3 cellular contexts compared by ENCODE assay signal in genomic region chr19:43429395-43429794, GRCh38.
TF ChIP-seq lines count a peak whose summit lies in the region.

No MANE protein-coding gene starts in this region.

TF ChIP-seq in HEK293, 187 proteins besides CTCF, POLR2A, EP300 and RAD21:
- no peak for TF ChIP-seq ZNF692 (tag by site-specific recombination; IDR thresholded peaks at IDR 0.05)
- TF ChIP-seq ZNF37A (tag by site-specific recombination; IDR thresholded peaks at IDR 0.05) = no peak
- peak; percentile 94 for TF ChIP-seq ZNF121 (tag by site-specific recombination; IDR thresholded peaks at IDR 0.05)
- TF ChIP-seq KLF17 (tag by site-specific recombination; IDR thresholded peaks at IDR 0.05) = no peak

TF ChIP-seq in H1, 55 proteins besides CTCF, POLR2A, EP300 and RAD21:
- TF ChIP-seq POU5F1 (IDR thresholded peaks at IDR 0.05; ENCODE audit: low read depth, low read length) (no peak), SIRT6 (IDR thresholded peaks at IDR 0.05; ENCODE audit: low read length) (no peak), RFX5 (IDR thresholded peaks at IDR 0.05; ENCODE audit: borderline replicate concordance, low read depth, low read length) (no peak), USF2 (IDR thresholded peaks at IDR 0.05; ENCODE audit: low read length) (no peak), ATF3 (IDR thresholded peaks at IDR 0.05; ENCODE audit: insufficient read depth, low read depth, low read length) (no peak), E2F6 (IDR thresholded peaks at IDR 0.05) (no peak), HDAC2 (IDR thresholded peaks at IDR 0.05; ENCODE audit: borderline replicate concordance in 1 of 2, low read depth in 2 of 2, low read length in 2 of 2) (no peak), ASH2L (IDR thresholded peaks at IDR 0.05; ENCODE audit: low read length) (no peak), POLR2AphosphoS5 (IDR thresholded peaks at IDR 0.05; ENCODE audit: low read depth, low read length) (no peak), ZNF274 (IDR thresholded peaks at IDR 0.05; ENCODE audit: borderline replicate concordance, extremely low read depth, low read length) (no peak), MAX (IDR thresholded peaks at IDR 0.05) (no peak), SRF (IDR thresholded peaks at IDR 0.05; ENCODE audit: low read depth, low read length) (no peak)

TF ChIP-seq in GM23338, 12 proteins besides CTCF, POLR2A, EP300 and RAD21:
- TF ChIP-seq REST (IDR thresholded peaks at IDR 0.05; ENCODE audit: unreplicated experiment) (no peak), ZNF331 (CRISPR knock-in tag; IDR thresholded peaks at IDR 0.05; ENCODE audit: low read depth) (no peak), ETS1 (IDR thresholded peaks at IDR 0.05) (no peak), ZNF462 (CRISPR knock-in tag; IDR thresholded peaks at IDR 0.05) (no peak), NANOG (IDR thresholded peaks at IDR 0.05; ENCODE audit: borderline replicate concordance) (no peak), JUNB (IDR thresholded peaks at IDR 0.05; ENCODE audit: unreplicated experiment) (no peak), STAT1 (IDR thresholded peaks at IDR 0.05; ENCODE audit: unreplicated experiment) (no peak), EZH2phosphoT487 (IDR thresholded peaks at IDR 0.05; ENCODE audit: unreplicated experiment) (no peak), EZH2 (IDR thresholded peaks at IDR 0.05; ENCODE audit: low read depth, unreplicated experiment) (no peak), ZNF114 (CRISPR knock-in tag; IDR thresholded peaks at IDR 0.05) (no peak), CREB1 (CRISPR knock-in tag; IDR thresholded peaks at IDR 0.05; ENCODE audit: low read depth) (no peak), POLR2AphosphoS5 (IDR thresholded peaks at IDR 0.05; ENCODE audit: low read depth) (no peak)
